Comparison of ENCODE assay signal across 35 cellular contexts in the genomic region with DNA sequence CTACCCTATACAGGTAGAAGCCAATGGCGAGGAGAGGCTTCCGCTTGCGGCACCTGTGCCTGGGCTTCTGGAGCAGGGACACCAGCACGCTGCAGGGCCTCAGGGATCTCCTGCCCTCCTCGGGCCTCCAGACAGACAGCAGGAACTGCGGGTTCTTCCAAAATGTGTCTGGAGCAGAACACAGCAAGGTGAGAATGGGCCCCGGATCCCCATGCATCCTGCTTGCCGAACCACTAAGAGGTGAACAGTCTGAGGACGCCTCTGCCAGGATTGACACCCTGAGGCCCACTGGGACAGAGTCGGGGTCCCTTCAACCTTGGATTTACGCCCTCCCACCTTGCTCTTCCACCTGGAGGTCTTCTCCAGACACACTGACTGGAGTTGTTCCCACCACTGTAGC. TPM values are rescaled to one million over a fixed set of nuclear protein-coding genes. Genes with fewer than 3 reads are reported as not detected.
"Had no signal": no experiment of that assay in that cellular context is flagged by ENCODE, and none has a peak within 500 bp of the region (broad histone marks: within the 10 kb centered on the region; RNA-seq: fewer than 3 reads in every experiment).

No MANE protein-coding gene starts in this region.

- DNase-seq: activated B cell treated with CpG ODN at 0.5 μM for 24 hours; activated CD4-positive, alpha-beta memory T cell treated with anti-CD3 and anti-CD28 coated beads for 36 hours; activated CD4-positive, alpha-beta T cell treated with anti-CD3 and anti-CD28 coated beads for 4 hours; activated CD4-positive, alpha-beta T cell treated with anti-CD3 and anti-CD28 coated beads, Interleukin-2, amount 50 U/mL, for 1 hour; activated CD4-positive, CD25-positive, alpha-beta regulatory T cell treated with anti-CD3 and anti-CD28 coated beads, Interleukin-2, amount 50 U/mL, for 72 hours; activated effector memory CD4-positive, alpha-beta T cell treated with Interleukin-2 at 50 U/mL for 16 hours; activated naive CD4-positive, alpha-beta T cell treated with anti-CD3 and anti-CD28 coated beads, Interleukin-2, amount 10 ng/mL, durations not matched to agents 7 days and 5 days; activated naive CD8-positive, alpha-beta T cell treated with anti-CD3 and anti-CD28 coated beads for 36 hours; activated T-cell treated with anti-CD3 and anti-CD28 coated beads for 4 hours; activated T-cell treated with anti-CD3 and anti-CD28 coated beads, Interleukin-2, amount 50 U/mL, for 4 hours; amniotic stem cell; aorta; brain microvascular endothelial cell; NCI-H1092 treated with DMSO at 0.1 percent for 48 hours; NCI-H1417; NCI-H146; NCI-H187; NCI-H2029 treated with DMSO at 0.1 percent for 48 hours; NCI-H2107; NCI-H2171; NCI-H510A; NCI-H526; NCI-H748 treated with DMSO at 0.1 percent for 48 hours; NK-92 treated with Interleukin-12 subunit alpha and Interleukin-12 subunit beta, amount 100 ng/mL, for 24 hours; PC-3; Peyer's patch; RPMI8226; SIG-M5; T-helper 1 cell; T-helper 2 cell; T-helper 9 cell had no signal

- H3K4me1 Mint-ChIP-seq: activated naive CD4-positive, alpha-beta T cell treated with anti-CD3 and anti-CD28 coated beads, Interleukin-2, amount 10 ng/mL, durations not matched to agents 7 days and 5 days; activated naive CD8-positive, alpha-beta T cell treated with anti-CD3 and anti-CD28 coated beads for 36 hours had no signal

- H3K36me3 ChIP-seq: brain microvascular endothelial cell, cardiac muscle cell, Peyer's patch had no signal

- ATAC-seq: activated T-cell treated with anti-CD3 and anti-CD28 coated beads, Interleukin-2, amount 50 U/mL, for 4 hours; K562; PC-3; SK-N-SH treated with all-trans-retinoic acid at 6 μM for 48 hours had no signal

- H3K36me3 Mint-ChIP-seq: activated CD4-positive, alpha-beta memory T cell treated with anti-CD3 and anti-CD28 coated beads for 36 hours; activated naive CD4-positive, alpha-beta T cell treated with anti-CD3 and anti-CD28 coated beads, Interleukin-2, amount 10 ng/mL, durations not matched to agents 7 days and 5 days; activated naive CD8-positive, alpha-beta T cell treated with anti-CD3 and anti-CD28 coated beads for 36 hours had no signal

- H3K27me3 Mint-ChIP-seq: activated B cell treated with CpG ODN at 0.5 μM for 24 hours; activated CD4-positive, alpha-beta memory T cell treated with anti-CD3 and anti-CD28 coated beads for 36 hours; activated naive CD4-positive, alpha-beta T cell treated with anti-CD3 and anti-CD28 coated beads, Interleukin-2, amount 10 ng/mL, durations not matched to agents 7 days and 5 days; activated naive CD8-positive, alpha-beta T cell treated with anti-CD3 and anti-CD28 coated beads for 36 hours had no signal

- H3K9me3 ChIP-seq: Peyer's patch had no signal

- H3K27ac ChIP-seq: brain microvascular endothelial cell, cardiac muscle cell, Peyer's patch, VCaP had no signal

- H3K27ac Mint-ChIP-seq: activated B cell treated with CpG ODN at 0.5 μM for 24 hours; activated CD4-positive, alpha-beta memory T cell treated with anti-CD3 and anti-CD28 coated beads for 36 hours; activated naive CD4-positive, alpha-beta T cell treated with anti-CD3 and anti-CD28 coated beads, Interleukin-2, amount 10 ng/mL, durations not matched to agents 7 days and 5 days; activated naive CD8-positive, alpha-beta T cell treated with anti-CD3 and anti-CD28 coated beads for 36 hours had no signal

- H3K27me3 ChIP-seq: brain microvascular endothelial cell, cardiac muscle cell, Peyer's patch had no signal

- H3K4me3 ChIP-seq: cardiac muscle cell, K562, Peyer's patch had no signal

- H3K4me1 ChIP-seq: Peyer's patch had no signal

- H3K9me3 Mint-ChIP-seq: activated B cell treated with CpG ODN at 0.5 μM for 24 hours; activated CD4-positive, alpha-beta memory T cell treated with anti-CD3 and anti-CD28 coated beads for 36 hours; activated naive CD4-positive, alpha-beta T cell treated with anti-CD3 and anti-CD28 coated beads, Interleukin-2, amount 10 ng/mL, durations not matched to agents 7 days and 5 days; activated naive CD8-positive, alpha-beta T cell treated with anti-CD3 and anti-CD28 coated beads for 36 hours; activated T-cell treated with anti-CD3 and anti-CD28 coated beads, Interleukin-2, amount 50 U/mL, for 4 hours had no signal

- H3K4me3 Mint-ChIP-seq: activated B cell treated with CpG ODN at 0.5 μM for 24 hours; activated CD4-positive, alpha-beta memory T cell treated with anti-CD3 and anti-CD28 coated beads for 36 hours; activated naive CD4-positive, alpha-beta T cell treated with anti-CD3 and anti-CD28 coated beads, Interleukin-2, amount 10 ng/mL, durations not matched to agents 7 days and 5 days; activated naive CD8-positive, alpha-beta T cell treated with anti-CD3 and anti-CD28 coated beads for 36 hours; activated T-cell treated with anti-CD3 and anti-CD28 coated beads, Interleukin-2, amount 50 U/mL, for 4 hours had no signal

RNA-seq across cellular contexts. Expression of a gene that starts 25.4 kb away (rescaled TPM):
- total RNA-seq: K562, PC-3 had no signal
- polyA plus RNA-seq: cardiac muscle cell, K562 had no signal

RNA-seq across cellular contexts. Expression of a gene that starts 53.7 kb away (rescaled TPM):
- total RNA-seq: K562 had no signal
